12 cellular contexts compared by ENCODE assay signal in genomic region chr11:116420770-116421528, GRCh38.
A peak's percentile ranks its signal among the peaks of the same experiment; 100 is the strongest.
DNase-seq lines count a peak whose midpoint lies in the region; ATAC-seq, FAIRE-seq and TF ChIP-seq lines count a peak whose summit lies in the region.
"Had no signal": no experiment of that assay in that cellular context is flagged by ENCODE, and none has a peak within 500 bp of the region (broad histone marks: within the 10 kb centered on the region; RNA-seq: fewer than 3 reads in every experiment).

No MANE protein-coding gene starts in this region.

- no peak overlapping the region for H3K4me2 ChIP-seq in keratinocyte (ENCODE audit: control insufficient read depth, extremely low read depth, insufficient read depth, low read depth, low read length)

- H3K9me3 ChIP-seq in RWPE2 (ENCODE audit: severe bottlenecking) (peaks cover 3% of the 10 kb centered on the region), keratinocyte (ENCODE audit: control insufficient read depth, low read depth, low read length) (peaks cover 6% of the 10 kb centered on the region), T-helper 17 cell (ENCODE audit: control insufficient read depth, low read length, poor library complexity, severe bottlenecking) (no peaks in the 10 kb centered on the region)
- H3K9me3 ChIP-seq: BLaER1 had no signal

- H3K36me3 Mint-ChIP-seq in T-helper 17 cell (ENCODE audit: low read depth), result no peaks in the 10 kb centered on the region

- H3K36me3 ChIP-seq in RWPE2 (ENCODE audit: low read depth), result no peaks in the 10 kb centered on the region
- no peaks in the 10 kb centered on the region for H3K36me3 ChIP-seq in keratinocyte (ENCODE audit: control insufficient read depth in 2 of 2, extremely low read depth in 1 of 2, insufficient read depth in 2 of 2, low read length in 2 of 2)
- H3K36me3 ChIP-seq: BLaER1 had no signal

- no peaks in the 10 kb centered on the region for H3K9me1 ChIP-seq in keratinocyte (ENCODE audit: control insufficient read depth, extremely low read depth, insufficient read depth, low read length)

- H3K27ac Mint-ChIP-seq in T-helper 17 cell, result no peak overlapping the region

- peaks cover 3% of the 10 kb centered on the region for H3K4me1 Mint-ChIP-seq in T-helper 17 cell

- no peak for TF ChIP-seq POLR2A in NB4 (IDR thresholded peaks at IDR 0.05; ENCODE audit: extremely low read depth, insufficient read length)

- FAIRE-seq in keratinocyte (lab: Jason Lieb, UNC), result peak; percentile 46

- TF ChIP-seq CTCF in NB4 (IDR thresholded peaks at IDR 0.05; ENCODE audit: low read depth, low read length), result no peak
- no peak for TF ChIP-seq CTCF in RWPE2 (IDR thresholded peaks at IDR 0.05; ENCODE audit: poor library complexity, severe bottlenecking)
- no peak for TF ChIP-seq CTCF in keratinocyte (optimal IDR thresholded peaks at IDR 0.05 in 1 of 3, IDR thresholded peaks at IDR 0.05 in 1 of 3, conservative IDR thresholded peaks at IDR 0.05 in 1 of 3; ENCODE audit: extremely low read depth in 1 of 3, insufficient read depth in 2 of 3, low read length in 3 of 3)

- H3K79me2 ChIP-seq in keratinocyte (ENCODE audit: control insufficient read depth, insufficient read depth, low read length), result no peaks in the 10 kb centered on the region

- peak; percentile 19 for DNase-seq in DMS79 (lab: John Stamatoyannopoulos, UW)
- peak; percentile 12 for DNase-seq in NB4 (ENCODE audit: low read depth)
- no peak for DNase-seq in RWPE2 (ENCODE audit: low spot score)
- peak; percentile 58 for DNase-seq in keratinocyte (ENCODE audit: low read depth, low spot score)
- no peak for DNase-seq in central memory CD4-positive, alpha-beta T cell
- DNase-seq in T-helper 17 cell, result no peak
- DNase-seq: activated T-cell treated with anti-CD3 and anti-CD28 coated beads, Interleukin-2, amount 50 U/mL, for 48 hours; erythroblast; NCI-H524 treated with DMSO at 0.1 percent for 48 hours had no signal

- H3K27me3 ChIP-seq in RWPE2 (ENCODE audit: insufficient read depth, poor library complexity, severe bottlenecking) (no peaks in the 10 kb centered on the region), keratinocyte (ENCODE audit: control insufficient read depth, extremely low read depth, insufficient read depth, low read length) (no peaks in the 10 kb centered on the region)
- H3K27me3 ChIP-seq: BLaER1 had no signal

- H3K27me3 Mint-ChIP-seq in T-helper 17 cell, result peaks cover 41% of the 10 kb centered on the region

- no peaks in the 10 kb centered on the region for H4K20me1 ChIP-seq in keratinocyte (ENCODE audit: control insufficient read depth, extremely low read depth, insufficient read depth, low read length)
- H4K20me1 ChIP-seq: BLaER1 had no signal

- peak; percentile 91 for ATAC-seq in RWPE2 (ENCODE audit: low read depth)
- no peak for ATAC-seq in HG03045 (IDR thresholded peaks at IDR 0.05; ENCODE audit: unreplicated experiment)
- no peak for ATAC-seq in GM19395 (IDR thresholded peaks at IDR 0.05; ENCODE audit: unreplicated experiment)
- ATAC-seq in T-helper 17 cell, result no peak

- peaks cover 5% of the 10 kb centered on the region for H3K4me1 ChIP-seq in RWPE2 (ENCODE audit: insufficient read depth, poor library complexity, severe bottlenecking)
- H3K4me1 ChIP-seq in keratinocyte (ENCODE audit: control insufficient read depth, extremely low read depth, insufficient read depth, low read length), result peaks cover 5% of the 10 kb centered on the region

- H3K4me3 ChIP-seq in NB4 (ENCODE audit: low read depth, low read length) (no peak overlapping the region), RWPE2 (ENCODE audit: severe bottlenecking) (no peak overlapping the region), keratinocyte (ENCODE audit: control insufficient read depth in 2 of 3, extremely low read depth in 1 of 3, insufficient read depth in 2 of 3, low read depth in 1 of 3, low read length in 3 of 3) (no peak overlapping the region)
- H3K4me3 ChIP-seq: BLaER1 had no signal

- dilution Hi-C loops in keratinocyte (cut with MboI; ENCODE audit: extremely low pct_ligation_motif_present, low sequenced_read_pairs), result no loop called here

- H3K27ac ChIP-seq in RWPE2 (ENCODE audit: poor library complexity, severe bottlenecking) (peak overlapping the region; percentile 8), keratinocyte (ENCODE audit: control insufficient read depth, insufficient read depth, low read length) (no peak overlapping the region)
- H3K27ac ChIP-seq: BLaER1 had no signal

- H2AFZ ChIP-seq in keratinocyte (ENCODE audit: control insufficient read depth, low read length), result no peak overlapping the region

- no peak overlapping the region for H3K4me3 Mint-ChIP-seq in T-helper 17 cell

- H3K9ac ChIP-seq in keratinocyte (ENCODE audit: control insufficient read depth, extremely low read depth, insufficient read depth, low read length), result no peak overlapping the region
- H3K9ac ChIP-seq: BLaER1 had no signal

Comparison
In these comparisons a context has a peak if more than half of its experiments do, and no peak if none do; other contexts are left out.
1. DNase-seq: peak in DMS79 (single experiment), NB4 (single experiment) and keratinocyte (single experiment); none in RWPE2 (single experiment), central memory CD4-positive, alpha-beta T cell (single experiment) and T-helper 17 cell (0 of 3).